In the genomic region with DNA sequence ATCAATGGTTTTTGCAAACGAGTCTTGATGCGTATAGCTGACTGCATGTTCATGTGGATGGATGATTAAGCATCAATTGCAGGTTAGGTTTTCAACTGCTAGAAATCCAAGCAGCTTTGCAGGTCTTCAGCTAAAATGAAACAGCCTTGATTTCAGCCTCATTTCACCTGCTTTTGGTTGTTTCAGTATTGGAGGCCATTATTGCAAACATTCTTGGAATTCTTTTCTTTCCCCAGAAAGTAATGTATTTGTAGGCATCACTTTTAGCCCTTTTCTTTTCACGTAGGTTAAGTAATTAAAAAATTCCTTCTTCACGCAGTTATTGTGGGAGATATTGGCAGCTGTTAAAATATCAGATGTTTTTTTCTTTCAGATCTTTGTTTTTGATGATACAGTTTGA, we compare ENCODE assay signal across 2 cellular contexts.
TF ChIP-seq lines count a peak whose summit lies in the region.

No MANE protein-coding gene starts in this region.

TF ChIP-seq in GM12891, 5 proteins besides CTCF, POLR2A, EP300 and RAD21:
- TF ChIP-seq POLR2AphosphoS5 (IDR thresholded peaks at IDR 0.05; ENCODE audit: low read depth, low read length) (no peak), POU2F2 (IDR thresholded peaks at IDR 0.05; ENCODE audit: low read depth, low read length) (no peak), PAX5 (IDR thresholded peaks at IDR 0.05; ENCODE audit: insufficient read depth, low read length, severe bottlenecking) (no peak), TAF1 (IDR thresholded peaks at IDR 0.05; ENCODE audit: low read depth, low read length) (no peak), SPI1 (IDR thresholded peaks at IDR 0.05; ENCODE audit: low read depth, low read length) (no peak)

TF ChIP-seq in H1, 55 proteins besides CTCF, POLR2A, EP300 and RAD21:
- TF ChIP-seq SP2 (IDR thresholded peaks at IDR 0.05; ENCODE audit: low read length) (no peak), YY1 (IDR thresholded peaks at IDR 0.05; ENCODE audit: low read depth, low read length) (peak; percentile 17; the same call in 1 of the 2 replicates), ZNF274 (IDR thresholded peaks at IDR 0.05; ENCODE audit: borderline replicate concordance, extremely low read depth, low read length) (no peak), BRCA1 (IDR thresholded peaks at IDR 0.05; ENCODE audit: low read depth, low read length) (no peak), KDM1A (IDR thresholded peaks at IDR 0.05; ENCODE audit: borderline replicate concordance, low read length) (no peak), SAP30 (IDR thresholded peaks at IDR 0.05; ENCODE audit: insufficient read depth, insufficient replicate concordance, low read length) (no peak), CHD7 (IDR thresholded peaks at IDR 0.05; ENCODE audit: insufficient replicate concordance, low read length) (peak; percentile 29), BCL11A (IDR thresholded peaks at IDR 0.05; ENCODE audit: low read depth in 2 of 2, low read length in 2 of 2) (no peak), TEAD4 (IDR thresholded peaks at IDR 0.05; ENCODE audit: low read depth, low read length) (peak; percentile 64), CBX5 (IDR thresholded peaks at IDR 0.05; ENCODE audit: low read depth, low read length) (no peak)
